8 cellular contexts compared by ENCODE assay signal in genomic region chr4:161252520-161253141, GRCh38.
DNase-seq lines count a peak whose midpoint lies in the region; ATAC-seq and TF ChIP-seq lines count a peak whose summit lies in the region.

No MANE protein-coding gene starts in this region.

- no peaks in the 10 kb centered on the region for H3K27me3 ChIP-seq in spleen (replicated peaks in 1 of 7)

- ATAC-seq in HG02623 (IDR thresholded peaks at IDR 0.05; ENCODE audit: unreplicated experiment) = peak; percentile 80
- ATAC-seq in GM21737 (IDR thresholded peaks at IDR 0.05; ENCODE audit: unreplicated experiment) = no peak

- H3K4me3 ChIP-seq in spleen = no peak overlapping the region

- WGBS in spleen, 5 donors = 44 to 58% (median 55%) methylated on average over 6 of the region's 6 CpGs

- TF ChIP-seq CTCF in spleen (IDR thresholded peaks at IDR 0.05 in 8 of 11, conservative IDR thresholded peaks at IDR 0.05 in 3 of 11) = peak in 7 of 11 experiments; percentile 23 to 56 (median 40)

- no peak for TF ChIP-seq POLR2A in spleen (IDR thresholded peaks at IDR 0.05)

- DNase-seq in NOMO-1 (lab: John Stamatoyannopoulos, UW; ENCODE audit: unreplicated experiment in 2 of 2) (peak; percentile 24 to 35), NOMO-1 treated with dmso at 0.1 percent for 144 hours (lab: John Stamatoyannopoulos, UW; ENCODE audit: unreplicated experiment) (no peak), NCI-H1694 treated with DMSO at 0.1 percent for 48 hours (lab: John Stamatoyannopoulos, UW) (peak; percentile 4), dedifferentiated amniotic fluid mesenchymal stem cell (ENCODE audit: extremely low spot score) (peak; percentile 24), spleen (no peak)
- DNase-seq in activated naive CD4-positive, alpha-beta T cell treated with Interleukin-2 at 50 U/mL for 16 hours = no peak

- no peaks in the 10 kb centered on the region for H3K4me1 ChIP-seq in spleen

- H3K27ac ChIP-seq in spleen = no peak overlapping the region

- intact Hi-C loops in spleen (cut with DNase I; ENCODE audit: low total_unique reads) = no loop called here

- no peaks in the 10 kb centered on the region for H3K36me3 ChIP-seq in spleen

- peaks cover 5 to 69% (median 49%) of the 10 kb centered on the region in 8 donors for H3K9me3 ChIP-seq in spleen

Comparison
In these comparisons a context has a peak if more than half of its experiments do, and no peak if none do; other contexts are left out.
1. DNase-seq: peak in NOMO-1 (2 of 2), NCI-H1694 treated with DMSO at 0.1 percent for 48 hours (single experiment) and dedifferentiated amniotic fluid mesenchymal stem cell (single experiment); none in NOMO-1 treated with dmso at 0.1 percent for 144 hours (single experiment), spleen (single experiment) and activated naive CD4-positive, alpha-beta T cell treated with Interleukin-2 at 50 U/mL for 16 hours (single experiment).